In the genomic region with DNA sequence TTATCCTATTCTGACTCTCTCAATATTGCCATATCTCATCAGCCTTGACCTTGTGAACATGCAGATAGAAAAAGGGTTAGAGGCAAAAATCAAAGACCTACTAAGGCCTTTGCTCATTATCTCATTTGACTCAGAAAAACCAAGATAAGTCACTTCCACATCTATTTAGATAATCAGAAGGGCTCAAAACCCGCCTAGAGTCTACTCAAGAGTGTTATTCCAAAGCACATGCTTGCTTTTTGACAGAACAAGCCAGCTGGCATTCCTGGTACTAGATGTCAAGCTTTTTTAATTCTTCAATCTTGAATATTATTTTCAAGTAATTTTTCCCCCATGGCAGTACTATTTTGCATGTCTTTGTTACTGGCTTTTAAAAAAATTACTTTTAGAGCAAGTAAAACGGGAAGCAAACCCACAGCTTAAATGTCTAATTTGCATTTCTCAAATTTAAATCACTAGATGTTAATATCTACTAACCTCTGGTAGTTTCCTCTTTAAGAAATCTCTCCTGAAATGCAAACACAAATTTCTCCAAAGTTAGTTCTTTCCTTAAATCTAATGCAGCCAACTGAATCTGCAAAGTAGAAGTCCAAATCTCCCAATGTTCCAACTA, we compare ENCODE assay signal across 1 cellular context.
TF ChIP-seq lines count a peak whose summit lies in the region.

No MANE protein-coding gene starts in this region.

TF ChIP-seq in WTC11, 78 proteins besides CTCF, POLR2A, EP300 and RAD21:
- no peak for TF ChIP-seq TP53 (CRISPR knock-in tag; IDR thresholded peaks at IDR 0.05)
- TF ChIP-seq, protein P1, sequence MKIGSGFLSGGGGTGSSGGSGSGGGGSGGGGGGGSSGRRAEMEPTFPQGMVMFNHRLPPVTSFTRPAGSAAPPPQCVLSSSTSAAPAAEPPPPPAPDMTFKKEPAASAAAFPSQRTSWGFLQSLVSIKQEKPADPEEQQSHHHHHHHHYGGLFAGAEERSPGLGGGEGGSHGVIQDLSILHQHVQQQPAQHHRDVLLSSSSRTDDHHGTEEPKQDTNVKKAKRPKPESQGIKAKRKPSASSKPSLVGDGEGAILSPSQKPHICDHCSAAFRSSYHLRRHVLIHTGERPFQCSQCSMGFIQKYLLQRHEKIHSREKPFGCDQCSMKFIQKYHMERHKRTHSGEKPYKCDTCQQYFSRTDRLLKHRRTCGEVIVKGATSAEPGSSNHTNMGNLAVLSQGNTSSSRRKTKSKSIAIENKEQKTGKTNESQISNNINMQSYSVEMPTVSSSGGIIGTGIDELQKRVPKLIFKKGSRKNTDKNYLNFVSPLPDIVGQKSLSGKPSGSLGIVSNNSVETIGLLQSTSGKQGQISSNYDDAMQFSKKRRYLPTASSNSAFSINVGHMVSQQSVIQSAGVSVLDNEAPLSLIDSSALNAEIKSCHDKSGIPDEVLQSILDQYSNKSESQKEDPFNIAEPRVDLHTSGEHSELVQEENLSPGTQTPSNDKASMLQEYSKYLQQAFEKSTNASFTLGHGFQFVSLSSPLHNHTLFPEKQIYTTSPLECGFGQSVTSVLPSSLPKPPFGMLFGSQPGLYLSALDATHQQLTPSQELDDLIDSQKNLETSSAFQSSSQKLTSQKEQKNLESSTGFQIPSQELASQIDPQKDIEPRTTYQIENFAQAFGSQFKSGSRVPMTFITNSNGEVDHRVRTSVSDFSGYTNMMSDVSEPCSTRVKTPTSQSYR (CRISPR knock-in tag; IDR thresholded peaks at IDR 0.05): no peak
- TF ChIP-seq, protein P2, sequence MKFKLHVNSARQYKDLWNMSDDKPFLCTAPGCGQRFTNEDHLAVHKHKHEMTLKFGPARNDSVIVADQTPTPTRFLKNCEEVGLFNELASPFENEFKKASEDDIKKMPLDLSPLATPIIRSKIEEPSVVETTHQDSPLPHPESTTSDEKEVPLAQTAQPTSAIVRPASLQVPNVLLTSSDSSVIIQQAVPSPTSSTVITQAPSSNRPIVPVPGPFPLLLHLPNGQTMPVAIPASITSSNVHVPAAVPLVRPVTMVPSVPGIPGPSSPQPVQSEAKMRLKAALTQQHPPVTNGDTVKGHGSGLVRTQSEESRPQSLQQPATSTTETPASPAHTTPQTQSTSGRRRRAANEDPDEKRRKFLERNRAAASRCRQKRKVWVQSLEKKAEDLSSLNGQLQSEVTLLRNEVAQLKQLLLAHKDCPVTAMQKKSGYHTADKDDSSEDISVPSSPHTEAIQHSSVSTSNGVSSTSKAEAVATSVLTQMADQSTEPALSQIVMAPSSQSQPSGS (CRISPR knock-in tag; IDR thresholded peaks at IDR 0.05; ENCODE audit: borderline replicate concordance, low read depth): no peak
- no peak for TF ChIP-seq CREM (CRISPR knock-in tag; IDR thresholded peaks at IDR 0.05)
- TF ChIP-seq, protein P3, sequence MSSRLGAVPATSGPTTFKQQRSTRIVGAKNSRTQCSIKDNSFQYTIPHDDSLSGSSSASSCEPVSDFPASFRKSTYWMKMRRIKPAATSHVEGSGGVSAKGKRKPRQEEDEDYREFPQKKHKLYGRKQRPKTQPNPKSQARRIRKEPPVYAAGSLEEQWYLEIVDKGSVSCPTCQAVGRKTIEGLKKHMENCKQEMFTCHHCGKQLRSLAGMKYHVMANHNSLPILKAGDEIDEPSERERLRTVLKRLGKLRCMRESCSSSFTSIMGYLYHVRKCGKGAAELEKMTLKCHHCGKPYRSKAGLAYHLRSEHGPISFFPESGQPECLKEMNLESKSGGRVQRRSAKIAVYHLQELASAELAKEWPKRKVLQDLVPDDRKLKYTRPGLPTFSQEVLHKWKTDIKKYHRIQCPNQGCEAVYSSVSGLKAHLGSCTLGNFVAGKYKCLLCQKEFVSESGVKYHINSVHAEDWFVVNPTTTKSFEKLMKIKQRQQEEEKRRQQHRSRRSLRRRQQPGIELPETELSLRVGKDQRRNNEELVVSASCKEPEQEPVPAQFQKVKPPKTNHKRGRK (CRISPR knock-in tag; IDR thresholded peaks at IDR 0.05; ENCODE audit: borderline replicate concordance): no peak
- TF ChIP-seq, protein P4, sequence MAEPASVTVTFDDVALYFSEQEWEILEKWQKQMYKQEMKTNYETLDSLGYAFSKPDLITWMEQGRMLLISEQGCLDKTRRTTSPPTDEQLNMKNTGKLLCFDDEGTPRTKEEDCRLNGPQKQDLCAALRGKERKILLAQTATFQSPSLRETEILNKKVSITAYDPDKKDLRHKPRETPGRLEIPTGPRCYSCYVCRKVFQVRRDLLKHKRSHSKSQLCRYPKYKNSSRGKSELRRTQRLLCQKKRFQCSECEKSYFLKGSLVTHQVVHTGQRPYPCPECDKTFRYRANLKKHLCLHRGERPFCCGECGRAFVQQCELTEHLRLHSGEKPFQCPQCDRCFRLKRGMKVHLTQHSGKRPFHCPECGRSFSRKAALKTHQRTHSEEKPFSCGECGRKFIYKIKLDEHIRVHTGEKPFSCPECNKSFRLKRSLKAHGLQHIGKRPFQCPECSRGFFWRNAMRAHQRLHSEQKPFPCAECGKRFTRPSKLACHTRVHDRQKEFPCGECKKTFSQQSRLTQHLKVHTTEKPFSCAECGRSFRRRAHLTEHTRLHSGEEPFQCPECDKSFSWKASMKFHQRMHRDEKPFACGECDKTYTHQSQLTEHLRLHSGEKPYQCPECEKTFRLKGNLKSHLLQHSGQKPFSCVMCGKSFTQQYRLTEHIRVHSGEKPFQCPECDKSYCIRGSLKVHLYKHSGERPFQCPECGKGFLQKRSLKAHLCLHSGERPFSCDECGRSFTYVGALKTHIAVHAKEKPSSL (CRISPR knock-in tag; conservative IDR thresholded peaks at IDR 0.05): no peak
- no peak for TF ChIP-seq ZNF121 (CRISPR knock-in tag; IDR thresholded peaks at IDR 0.05)
- TF ChIP-seq, protein P5, sequence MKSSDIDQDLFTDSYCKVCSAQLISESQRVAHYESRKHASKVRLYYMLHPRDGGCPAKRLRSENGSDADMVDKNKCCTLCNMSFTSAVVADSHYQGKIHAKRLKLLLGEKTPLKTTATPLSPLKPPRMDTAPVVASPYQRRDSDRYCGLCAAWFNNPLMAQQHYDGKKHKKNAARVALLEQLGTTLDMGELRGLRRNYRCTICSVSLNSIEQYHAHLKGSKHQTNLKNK (CRISPR knock-in tag; IDR thresholded peaks at IDR 0.05): no peak
